In genomic region chr2:55282110-55282917, GRCh38 we compare ENCODE assay signal across 8 cellular contexts.
DNase-seq lines count a peak whose midpoint lies in the region; ATAC-seq and TF ChIP-seq lines count a peak whose summit lies in the region.

No MANE protein-coding gene starts in this region.

- TF ChIP-seq CTCF in AG04449 (IDR thresholded peaks at IDR 0.05; ENCODE audit: insufficient read depth, low read length, missing control alignments), result no peak
- TF ChIP-seq CTCF in choroid plexus epithelial cell (conservative IDR thresholded peaks at IDR 0.05; ENCODE audit: low read depth, low read length), result no peak

- ATAC-seq in GM18873 (IDR thresholded peaks at IDR 0.05; ENCODE audit: low FRiP score, unreplicated experiment), result peak; percentile 97
- ATAC-seq in HG03135 (IDR thresholded peaks at IDR 0.05; ENCODE audit: unreplicated experiment), result peak; percentile 97

- CTCF ChIA-PET in AG04449 (lab: Yijun Ruan, JAX), result interaction anchor here (1.0 kb wide), 1 partner anchor 153 kb away, joined by 3 read pairs; no protein-coding TSS in a partner anchor

- POLR2A ChIA-PET in AG04449 (lab: Yijun Ruan, JAX), result no interaction called here

- DNase-seq in AG04449 (ENCODE audit: low read depth, low spot score) (peak; percentile 29), NCI-H345 (lab: John Stamatoyannopoulos, UW) (peak; percentile 79), choroid plexus epithelial cell (ENCODE audit: low read depth) (peak; percentile 93), left kidney (ENCODE audit: low read depth, low spot score) (peak; percentile 94)
- DNase-seq in activated CD4-positive, alpha-beta T cell treated with anti-CD3 and anti-CD28 coated beads for 24 hours (ENCODE audit: low read depth in 2 of 2), result peak; percentile 71 to 81
- peak; percentile 87 for DNase-seq in stimulated activated CD4-positive, alpha-beta T cell treated with anti-CD3 and anti-CD28 coated beads, Interleukin-1b, Interleukin-23, amount 100 ng/mL, for 48 hours

- H3K4me3 ChIP-seq in AG04449 (ENCODE audit: low read depth, low read length) (peak overlapping the region; percentile 78), choroid plexus epithelial cell (ENCODE audit: low read depth, low read length) (peak overlapping the region; percentile 84)

Comparison
In these comparisons a context has a peak if more than half of its experiments do, and no peak if none do; other contexts are left out.
1. Peak in every context shown above with its lines: DNase-seq, ATAC-seq and H3K4me3 ChIP-seq.
2. DNase-seq: peak in every context shown above with its lines; median percentile 94 in left kidney; 93 in choroid plexus epithelial cell; 87 in stimulated activated CD4-positive, alpha-beta T cell treated with anti-CD3 and anti-CD28 coated beads, Interleukin-1b, Interleukin-23, amount 100 ng/mL, for 48 hours; 79 in NCI-H345; 76 in activated CD4-positive, alpha-beta T cell treated with anti-CD3 and anti-CD28 coated beads for 24 hours; 29 in AG04449.